Comparison of ENCODE assay signal across 9 cellular contexts in genomic region chr10:88117869-88118632, GRCh38.
DNase-seq lines count a peak whose midpoint lies in the region; ATAC-seq, FAIRE-seq and TF ChIP-seq lines count a peak whose summit lies in the region.
"Had no signal": no experiment of that assay in that cellular context is flagged by ENCODE, and none has a peak within 500 bp of the region (broad histone marks: within the 10 kb centered on the region; RNA-seq: fewer than 3 reads in every experiment).

No MANE protein-coding gene starts in this region.

- TF ChIP-seq POLR2A in esophagus muscularis mucosa (IDR thresholded peaks at IDR 0.05; ENCODE audit: low read depth), result no peak

- intact Hi-C loops in Panc1 (cut with micrococcal nuclease; ENCODE audit: unreplicated experiment), result no loop called here
- intact Hi-C loops in esophagus muscularis mucosa (cut with DNase I), result loop anchor here (5.0 kb wide), 1 partner anchor 266 kb away; no protein-coding TSS in a partner anchor

- H3K36me3 ChIP-seq in BE2C (no peaks in the 10 kb centered on the region), Panc1 (ENCODE audit: control insufficient read depth, insufficient read depth, low read length) (no peaks in the 10 kb centered on the region), esophagus muscularis mucosa (no peaks in the 10 kb centered on the region)
- H3K36me3 ChIP-seq: right atrium auricular region had no signal

- 90% methylated on average over 4 of the region's 4 CpGs for WGBS in esophagus muscularis mucosa

- peak; percentile 29 for ATAC-seq in GM18909 (IDR thresholded peaks at IDR 0.05; ENCODE audit: poor library complexity, unreplicated experiment)
- 0 out of 2 replicates have a peak, but pooled peaks have one; percentile 49 for ATAC-seq in Panc1
- ATAC-seq in foreskin keratinocyte, result no peak

- H3K27me3 ChIP-seq in BE2C, result no peaks in the 10 kb centered on the region
- H3K27me3 ChIP-seq in Panc1 (ENCODE audit: control insufficient read depth, insufficient read depth, low read length), result no peaks in the 10 kb centered on the region; the same call in 1 of the 2 replicates
- H3K27me3 ChIP-seq in foreskin keratinocyte, result no peaks in the 10 kb centered on the region
- peaks cover 0 to 4% (median 0%) of the 10 kb centered on the region in 4 donors for H3K27me3 ChIP-seq in esophagus muscularis mucosa
- H3K27me3 ChIP-seq: right atrium auricular region had no signal

- H3K9me3 ChIP-seq in BE2C, result no peaks in the 10 kb centered on the region
- H3K9me3 ChIP-seq in Panc1 (ENCODE audit: control insufficient read depth, insufficient read depth, low read depth, low read length), result no peaks in the 10 kb centered on the region
- no peaks in the 10 kb centered on the region for H3K9me3 ChIP-seq in esophagus muscularis mucosa
- H3K9me3 ChIP-seq: right atrium auricular region had no signal

- H3K4me3 ChIP-seq in BE2C (ENCODE audit: low read depth, low read length) (no peak overlapping the region), Panc1 (ENCODE audit: low read depth in 2 of 2, low read length in 2 of 2) (no peak overlapping the region), esophagus muscularis mucosa (no peak overlapping the region)
- H3K4me3 ChIP-seq: right atrium auricular region had no signal

- no peak for TF ChIP-seq EP300 in esophagus muscularis mucosa (IDR thresholded peaks at IDR 0.05)

- H3K4me1 ChIP-seq in BE2C, result peaks cover 14% of the 10 kb centered on the region
- H3K4me1 ChIP-seq in Panc1 (ENCODE audit: control insufficient read depth, insufficient read depth, low read length), result no peaks in the 10 kb centered on the region
- peaks cover 10% of the 10 kb centered on the region for H3K4me1 ChIP-seq in foreskin keratinocyte
- H3K4me1 ChIP-seq in esophagus muscularis mucosa, result no peaks in the 10 kb centered on the region

- BruUV-seq in Panc1 (replicated peaks; lab: Mats Ljungman, UMichigan), result no TSS peak

- FAIRE-seq in D721Med (lab: Jason Lieb, UNC) (no peak), GM19239 (lab: Jason Lieb, UNC) (no peak)

- CTCF ChIA-PET in Panc1 (lab: Charles Lee), result interaction anchor here (0.7 kb wide), 1 partner anchor 294 kb away, joined by 3 read pairs; no protein-coding TSS in a partner anchor

- DNase-seq in BE2C, result peak; percentile 10
- no peak for DNase-seq in Panc1 (ENCODE audit: low read depth, low spot score)
- no peak for DNase-seq in foreskin keratinocyte
- DNase-seq in D721Med (ENCODE audit: insufficient read length, low spot score), result no peak
- DNase-seq in GM19239 (ENCODE audit: insufficient read length, low spot score), result no peak
- no peak for DNase-seq in NCI-H1930 (lab: John Stamatoyannopoulos, UW)
- DNase-seq in esophagus muscularis mucosa (ENCODE audit: extremely low spot score), result no peak

- POLR2A ChIA-PET in Panc1 (lab: Charles Lee), result no interaction called here

- in situ Hi-C loops in Panc1 (cut with HindIII; ENCODE audit: low pct_unique_long_range_greater_than_20kb, low sequenced_read_pairs), result no loop called here

- no peak overlapping the region for H3K27ac ChIP-seq in Panc1 (ENCODE audit: low read length)
- no peak overlapping the region for H3K27ac ChIP-seq in foreskin keratinocyte
- H3K27ac ChIP-seq in esophagus muscularis mucosa (replicated peaks in 1 of 4), result no peak overlapping the region
- H3K27ac ChIP-seq: right atrium auricular region had no signal

- TF ChIP-seq CTCF in BE2C (IDR thresholded peaks at IDR 0.05; ENCODE audit: low read depth, low read length) (peak; percentile 47), Panc1 (IDR thresholded peaks at IDR 0.05) (peak; percentile 38), foreskin keratinocyte (conservative IDR thresholded peaks at IDR 0.05) (peak; percentile 46), D721Med (IDR thresholded peaks at IDR 0.05; ENCODE audit: insufficient read depth, missing control alignments) (no peak), esophagus muscularis mucosa (IDR thresholded peaks at IDR 0.05) (no peak)

Comparison
In these comparisons a context has a peak if more than half of its experiments do, and no peak if none do; other contexts are left out.
1. CTCF ChIP-seq: peak in BE2C (single experiment), Panc1 (single experiment) and foreskin keratinocyte (single experiment); none in D721Med (single experiment) and esophagus muscularis mucosa (0 of 3).